In the genomic region with DNA sequence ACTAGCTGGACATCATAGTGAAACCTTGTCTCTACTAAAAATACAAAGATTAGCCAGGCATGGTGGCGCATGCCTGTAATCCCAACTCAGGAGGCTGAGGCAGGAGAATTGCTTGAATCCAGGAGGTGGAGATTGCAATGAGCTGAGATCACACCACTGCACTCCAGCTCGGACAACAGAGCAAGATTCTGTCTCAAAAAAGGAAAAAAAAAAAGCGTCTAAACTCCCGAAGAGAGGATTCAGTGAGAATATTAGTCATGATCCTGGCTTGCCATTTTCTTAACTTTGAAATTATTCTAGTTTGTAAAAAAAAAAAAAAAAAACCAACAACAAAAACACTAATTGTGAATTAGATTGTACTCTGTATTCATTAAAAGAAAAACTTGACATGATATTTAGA, we compare ENCODE assay signal across 19 cellular contexts.
"Had no signal": no experiment of that assay in that cellular context is flagged by ENCODE, and none has a peak within 500 bp of the region (broad histone marks: within the 10 kb centered on the region; RNA-seq: fewer than 3 reads in every experiment).

No MANE protein-coding gene starts in this region.

- DNase-seq: effector memory CD8-positive, alpha-beta T cell; foreskin melanocyte; heart right ventricle; hypothalamus; kidney glomerular epithelial cell; naive thymus-derived CD4-positive, alpha-beta T cell; nephron progenitor cell; psoas muscle; stimulated activated CD4-positive, alpha-beta T cell treated with anti-CD3 and anti-CD28 coated beads, Interleukin-2, amount 100 ng/mL, for 24 hours; stimulated activated CD4-positive, alpha-beta T cell treated with anti-CD3 and anti-CD28 coated beads, Interleukin-4, amount 100 ng/mL, for 4 hours; stimulated activated naive B cell treated with anti-CD40 and anti-IgM and Interleukin-4, amounts not matched to agents 10 μg/mL and 1 μg/mL and 100 μg/mL, for 72 hours; stimulated activated naive CD8-positive, alpha-beta T cell treated with anti-CD3 and anti-CD28 coated beads, Interleukin-15, amount 100 ng/mL, for 72 hours; testis; upper lobe of right lung had no signal

- H3K27me3 ChIP-seq: esophagus muscularis mucosa, heart right ventricle, testis, tibial nerve, upper lobe of right lung, vagina had no signal

- H3K4me3 ChIP-seq: esophagus muscularis mucosa, heart right ventricle, psoas muscle, testis, tibial nerve, upper lobe of right lung, vagina had no signal

- H3K4me1 ChIP-seq: psoas muscle, testis, upper lobe of right lung, vagina had no signal

- ATAC-seq: effector memory CD8-positive, alpha-beta T cell; heart right ventricle; naive thymus-derived CD4-positive, alpha-beta T cell; psoas muscle; sciatic nerve; stimulated activated naive B cell treated with anti-CD40 and anti-IgM and Interleukin-4, amounts not matched to agents 10 μg/mL and 1 μg/mL and 100 μg/mL, for 72 hours; stimulated activated naive CD8-positive, alpha-beta T cell treated with anti-CD3 and anti-CD28 coated beads, Interleukin-15, amount 100 ng/mL, for 72 hours; upper lobe of right lung had no signal

- H3K36me3 ChIP-seq: esophagus muscularis mucosa, heart right ventricle, tibial nerve, upper lobe of right lung, vagina had no signal

- H3K9ac ChIP-seq: parathyroid adenoma had no signal

- H3K9me3 ChIP-seq: esophagus muscularis mucosa, heart right ventricle, psoas muscle, testis, tibial nerve, upper lobe of right lung, vagina had no signal
